Comparison of ENCODE assay signal across 8 cellular contexts in genomic region chr1:244893836-244894235, GRCh38.
"Had no signal": no experiment of that assay in that cellular context is flagged by ENCODE, and none has a peak within 500 bp of the region (broad histone marks: within the 10 kb centered on the region; RNA-seq: fewer than 3 reads in every experiment).

No MANE protein-coding gene starts in this region.

- ATAC-seq: GM12878 had no signal

- FAIRE-seq: G401.6, GM12878, GM12891, GM12892, GM18507, GM19239 had no signal

- H3K4me3 ChIP-seq: GM12878 had no signal

- DNase-seq: GDM1, GF-D8 had no signal
